In genomic region chr16:74997042-74997491, GRCh38 we compare ENCODE assay signal across 2 cellular contexts.
TF ChIP-seq lines count a peak whose summit lies in the region.

No MANE protein-coding gene starts in this region.

TF ChIP-seq in H1, 55 proteins besides CTCF, POLR2A, EP300 and RAD21:
- TF ChIP-seq TCF12 (IDR thresholded peaks at IDR 0.05; ENCODE audit: low read depth, low read length) (no peak), RNF2 (IDR thresholded peaks at IDR 0.05; ENCODE audit: borderline replicate concordance, low read depth, low read length, missing control alignments, poor library complexity, severe bottlenecking) (no peak), GTF2F1 (IDR thresholded peaks at IDR 0.05; ENCODE audit: borderline replicate concordance, low read depth, low read length) (no peak), ATF3 (IDR thresholded peaks at IDR 0.05; ENCODE audit: insufficient read depth, low read depth, low read length) (no peak), NANOG (IDR thresholded peaks at IDR 0.05; ENCODE audit: insufficient read depth, low read depth, low read length, poor library complexity, severe bottlenecking) (no peak), RXRA (IDR thresholded peaks at IDR 0.05; ENCODE audit: insufficient read depth, low read depth, low read length) (no peak), FOSL1 (IDR thresholded peaks at IDR 0.05; ENCODE audit: insufficient read depth, low read depth, low read length) (no peak)
- TF ChIP-seq, protein P1, sequence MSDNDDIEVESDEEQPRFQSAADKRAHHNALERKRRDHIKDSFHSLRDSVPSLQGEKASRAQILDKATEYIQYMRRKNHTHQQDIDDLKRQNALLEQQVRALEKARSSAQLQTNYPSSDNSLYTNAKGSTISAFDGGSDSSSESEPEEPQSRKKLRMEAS (IDR thresholded peaks at IDR 0.05), result no peak

TF ChIP-seq in HepG2, 621 proteins besides CTCF, POLR2A, EP300 and RAD21 (continues in another document):
- TF ChIP-seq RORA (CRISPR knock-in tag; IDR thresholded peaks at IDR 0.05) (no peak), ZNF605 (CRISPR knock-in tag; IDR thresholded peaks at IDR 0.05) (no peak), FOSL1 (CRISPR knock-in tag; IDR thresholded peaks at IDR 0.05; ENCODE audit: borderline replicate concordance) (no peak), FLYWCH1 (CRISPR knock-in tag; IDR thresholded peaks at IDR 0.05) (no peak), ZNF12 (CRISPR knock-in tag; IDR thresholded peaks at IDR 0.05) (no peak), ZSCAN22 (CRISPR knock-in tag; IDR thresholded peaks at IDR 0.05) (no peak), ZIK1 (CRISPR knock-in tag; IDR thresholded peaks at IDR 0.05; ENCODE audit: borderline replicate concordance, low read depth) (no peak), ELK4 (CRISPR knock-in tag; IDR thresholded peaks at IDR 0.05; ENCODE audit: borderline replicate concordance) (no peak), AGO2 (optimal IDR thresholded peaks at IDR 0.05; ENCODE audit: low read depth, low read length) (no peak), RFX5 (IDR thresholded peaks at IDR 0.05; ENCODE audit: low read depth, low read length) (no peak), ATAD3A (CRISPR knock-in tag; IDR thresholded peaks at IDR 0.05) (no peak), GTF3A (CRISPR knock-in tag; conservative IDR thresholded peaks at IDR 0.05) (no peak), ZNF225 (CRISPR knock-in tag; IDR thresholded peaks at IDR 0.05) (no peak), JUN (CRISPR knock-in tag; IDR thresholded peaks at IDR 0.05) (no peak), NFE2L2 (IDR thresholded peaks at IDR 0.05; ENCODE audit: low read length) (no peak), MYNN (CRISPR knock-in tag; IDR thresholded peaks at IDR 0.05; ENCODE audit: low read depth) (no peak), ZNF792 (CRISPR knock-in tag; IDR thresholded peaks at IDR 0.05) (no peak), ERF (CRISPR knock-in tag; IDR thresholded peaks at IDR 0.05) (no peak), NFATC3 (CRISPR knock-in tag; IDR thresholded peaks at IDR 0.05) (no peak), RXRA (CRISPR knock-in tag; IDR thresholded peaks at IDR 0.05) (no peak), HNRNPH1 (optimal IDR thresholded peaks at IDR 0.05; ENCODE audit: low read depth, low read length) (no peak), TEAD2 (CRISPR knock-in tag; IDR thresholded peaks at IDR 0.05) (no peak), SRF (IDR thresholded peaks at IDR 0.05; ENCODE audit: low read depth, low read length) (no peak), ZFP37 (CRISPR knock-in tag; IDR thresholded peaks at IDR 0.05; ENCODE audit: borderline replicate concordance) (no peak), ZNF777 (CRISPR knock-in tag; IDR thresholded peaks at IDR 0.05) (no peak), HNF1A (IDR thresholded peaks at IDR 0.05; ENCODE audit: low read depth) (no peak), HNF1A (CRISPR knock-in tag; IDR thresholded peaks at IDR 0.05; ENCODE audit: borderline replicate concordance) (no peak), MEF2D (CRISPR knock-in tag; IDR thresholded peaks at IDR 0.05) (no peak), ZFP91 (CRISPR knock-in tag; IDR thresholded peaks at IDR 0.05; ENCODE audit: borderline replicate concordance) (no peak), HNRNPUL1 (IDR thresholded peaks at IDR 0.05; ENCODE audit: low read depth, low read length) (no peak), CREB3 (CRISPR knock-in tag; IDR thresholded peaks at IDR 0.05) (no peak)
- TF ChIP-seq, protein P2, sequence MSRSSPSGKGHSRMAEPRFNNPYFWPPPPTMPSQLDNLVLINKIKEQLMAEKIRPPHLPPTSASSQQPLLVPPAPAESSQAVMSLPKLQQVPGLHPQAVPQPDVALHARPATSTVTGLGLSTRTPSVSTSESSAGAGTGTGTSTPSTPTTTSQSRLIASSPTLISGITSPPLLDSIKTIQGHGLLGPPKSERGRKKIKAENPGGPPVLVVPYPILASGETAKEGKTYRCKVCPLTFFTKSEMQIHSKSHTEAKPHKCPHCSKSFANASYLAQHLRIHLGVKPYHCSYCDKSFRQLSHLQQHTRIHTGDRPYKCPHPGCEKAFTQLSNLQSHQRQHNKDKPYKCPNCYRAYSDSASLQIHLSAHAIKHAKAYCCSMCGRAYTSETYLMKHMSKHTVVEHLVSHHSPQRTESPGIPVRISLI (CRISPR knock-in tag; IDR thresholded peaks at IDR 0.05; ENCODE audit: borderline replicate concordance), result no peak
- TF ChIP-seq, protein P3, sequence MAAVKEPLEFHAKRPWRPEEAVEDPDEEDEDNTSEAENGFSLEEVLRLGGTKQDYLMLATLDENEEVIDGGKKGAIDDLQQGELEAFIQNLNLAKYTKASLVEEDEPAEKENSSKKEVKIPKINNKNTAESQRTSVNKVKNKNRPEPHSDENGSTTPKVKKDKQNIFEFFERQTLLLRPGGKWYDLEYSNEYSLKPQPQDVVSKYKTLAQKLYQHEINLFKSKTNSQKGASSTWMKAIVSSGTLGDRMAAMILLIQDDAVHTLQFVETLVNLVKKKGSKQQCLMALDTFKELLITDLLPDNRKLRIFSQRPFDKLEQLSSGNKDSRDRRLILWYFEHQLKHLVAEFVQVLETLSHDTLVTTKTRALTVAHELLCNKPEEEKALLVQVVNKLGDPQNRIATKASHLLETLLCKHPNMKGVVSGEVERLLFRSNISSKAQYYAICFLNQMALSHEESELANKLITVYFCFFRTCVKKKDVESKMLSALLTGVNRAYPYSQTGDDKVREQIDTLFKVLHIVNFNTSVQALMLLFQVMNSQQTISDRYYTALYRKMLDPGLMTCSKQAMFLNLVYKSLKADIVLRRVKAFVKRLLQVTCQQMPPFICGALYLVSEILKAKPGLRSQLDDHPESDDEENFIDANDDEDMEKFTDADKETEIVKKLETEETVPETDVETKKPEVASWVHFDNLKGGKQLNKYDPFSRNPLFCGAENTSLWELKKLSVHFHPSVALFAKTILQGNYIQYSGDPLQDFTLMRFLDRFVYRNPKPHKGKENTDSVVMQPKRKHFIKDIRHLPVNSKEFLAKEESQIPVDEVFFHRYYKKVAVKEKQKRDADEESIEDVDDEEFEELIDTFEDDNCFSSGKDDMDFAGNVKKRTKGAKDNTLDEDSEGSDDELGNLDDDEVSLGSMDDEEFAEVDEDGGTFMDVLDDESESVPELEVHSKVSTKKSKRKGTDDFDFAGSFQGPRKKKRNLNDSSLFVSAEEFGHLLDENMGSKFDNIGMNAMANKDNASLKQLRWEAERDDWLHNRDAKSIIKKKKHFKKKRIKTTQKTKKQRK (IDR thresholded peaks at IDR 0.05; ENCODE audit: low read length), result no peak
- TF ChIP-seq, protein P4, sequence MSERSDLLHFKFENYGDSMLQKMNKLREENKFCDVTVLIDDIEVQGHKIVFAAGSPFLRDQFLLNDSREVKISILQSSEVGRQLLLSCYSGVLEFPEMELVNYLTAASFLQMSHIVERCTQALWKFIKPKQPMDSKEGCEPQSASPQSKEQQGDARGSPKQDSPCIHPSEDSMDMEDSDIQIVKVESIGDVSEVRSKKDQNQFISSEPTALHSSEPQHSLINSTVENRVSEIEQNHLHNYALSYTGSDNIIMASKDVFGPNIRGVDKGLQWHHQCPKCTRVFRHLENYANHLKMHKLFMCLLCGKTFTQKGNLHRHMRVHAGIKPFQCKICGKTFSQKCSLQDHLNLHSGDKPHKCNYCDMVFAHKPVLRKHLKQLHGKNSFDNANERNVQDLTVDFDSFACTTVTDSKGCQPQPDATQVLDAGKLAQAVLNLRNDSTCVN (CRISPR knock-in tag; IDR thresholded peaks at IDR 0.05; ENCODE audit: borderline replicate concordance), result no peak
- TF ChIP-seq, protein P5, sequence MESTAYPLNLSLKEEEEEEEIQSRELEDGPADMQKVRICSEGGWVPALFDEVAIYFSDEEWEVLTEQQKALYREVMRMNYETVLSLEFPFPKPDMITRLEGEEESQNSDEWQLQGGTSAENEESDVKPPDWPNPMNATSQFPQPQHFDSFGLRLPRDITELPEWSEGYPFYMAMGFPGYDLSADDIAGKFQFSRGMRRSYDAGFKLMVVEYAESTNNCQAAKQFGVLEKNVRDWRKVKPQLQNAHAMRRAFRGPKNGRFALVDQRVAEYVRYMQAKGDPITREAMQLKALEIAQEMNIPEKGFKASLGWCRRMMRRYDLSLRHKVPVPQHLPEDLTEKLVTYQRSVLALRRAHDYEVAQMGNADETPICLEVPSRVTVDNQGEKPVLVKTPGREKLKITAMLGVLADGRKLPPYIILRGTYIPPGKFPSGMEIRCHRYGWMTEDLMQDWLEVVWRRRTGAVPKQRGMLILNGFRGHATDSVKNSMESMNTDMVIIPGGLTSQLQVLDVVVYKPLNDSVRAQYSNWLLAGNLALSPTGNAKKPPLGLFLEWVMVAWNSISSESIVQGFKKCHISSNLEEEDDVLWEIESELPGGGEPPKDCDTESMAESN (CRISPR knock-in tag; conservative IDR thresholded peaks at IDR 0.05), result no peak
- TF ChIP-seq, protein P6, sequence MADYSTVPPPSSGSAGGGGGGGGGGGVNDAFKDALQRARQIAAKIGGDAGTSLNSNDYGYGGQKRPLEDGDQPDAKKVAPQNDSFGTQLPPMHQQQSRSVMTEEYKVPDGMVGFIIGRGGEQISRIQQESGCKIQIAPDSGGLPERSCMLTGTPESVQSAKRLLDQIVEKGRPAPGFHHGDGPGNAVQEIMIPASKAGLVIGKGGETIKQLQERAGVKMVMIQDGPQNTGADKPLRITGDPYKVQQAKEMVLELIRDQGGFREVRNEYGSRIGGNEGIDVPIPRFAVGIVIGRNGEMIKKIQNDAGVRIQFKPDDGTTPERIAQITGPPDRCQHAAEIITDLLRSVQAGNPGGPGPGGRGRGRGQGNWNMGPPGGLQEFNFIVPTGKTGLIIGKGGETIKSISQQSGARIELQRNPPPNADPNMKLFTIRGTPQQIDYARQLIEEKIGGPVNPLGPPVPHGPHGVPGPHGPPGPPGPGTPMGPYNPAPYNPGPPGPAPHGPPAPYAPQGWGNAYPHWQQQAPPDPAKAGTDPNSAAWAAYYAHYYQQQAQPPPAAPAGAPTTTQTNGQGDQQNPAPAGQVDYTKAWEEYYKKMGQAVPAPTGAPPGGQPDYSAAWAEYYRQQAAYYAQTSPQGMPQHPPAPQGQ (CRISPR knock-in tag; IDR thresholded peaks at IDR 0.05; ENCODE audit: borderline replicate concordance), result no peak
- TF ChIP-seq, protein P7, sequence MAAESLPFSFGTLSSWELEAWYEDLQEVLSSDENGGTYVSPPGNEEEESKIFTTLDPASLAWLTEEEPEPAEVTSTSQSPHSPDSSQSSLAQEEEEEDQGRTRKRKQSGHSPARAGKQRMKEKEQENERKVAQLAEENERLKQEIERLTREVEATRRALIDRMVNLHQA (CRISPR knock-in tag; IDR thresholded peaks at IDR 0.05), result no peak
